8 cellular contexts compared by ENCODE assay signal in genomic region chr9:134325813-134326753, GRCh38. TPM values are rescaled to one million over a fixed set of nuclear protein-coding genes. Genes with fewer than 3 reads are reported as not detected.
DNase-seq lines count a peak whose midpoint lies in the region; ATAC-seq, FAIRE-seq and TF ChIP-seq lines count a peak whose summit lies in the region.

Gene RXRA, plus strand, starts transcription at chr9:134326455. Its CDS starts 177 bp downstream, at chr9:134326632.

- no peaks in the 10 kb centered on the region for H3K36me3 Mint-ChIP-seq in activated T-cell treated with anti-CD3 and anti-CD28 coated beads, Interleukin-2, amount 50 U/mL, for 24 hours (ENCODE audit: low read depth)

- TF ChIP-seq CTCF in epithelial cell of proximal tubule (conservative IDR thresholded peaks at IDR 0.05; ENCODE audit: low read depth, low read length), result no peak

- H3K9me3 ChIP-seq in mononuclear cell (ENCODE audit: low read depth, low read length), result no peaks in the 10 kb centered on the region

- H3K9me3 Mint-ChIP-seq in activated T-cell treated with anti-CD3 and anti-CD28 coated beads, Interleukin-2, amount 50 U/mL, for 24 hours, result no peaks in the 10 kb centered on the region

- H3K4me3 ChIP-seq in epithelial cell of proximal tubule (ENCODE audit: low read depth, low read length) (peak within 1 kb of the TSS; percentile 85), mononuclear cell (ENCODE audit: low read length) (peak within 1 kb of the TSS; percentile 67)

- H3K4me3 Mint-ChIP-seq in activated T-cell treated with anti-CD3 and anti-CD28 coated beads, Interleukin-2, amount 50 U/mL, for 24 hours, result peak within 1 kb of the TSS; percentile 66

- FAIRE-seq in H54 (lab: Jason Lieb, UNC), result no peak

- H3K27me3 ChIP-seq in mononuclear cell (ENCODE audit: insufficient read depth, low read length), result no peaks in the 10 kb centered on the region

- H3K4me1 ChIP-seq in mononuclear cell (ENCODE audit: insufficient read depth, low read length), result peaks cover 51% of the 10 kb centered on the region

- DNase-seq in AG20443 (ENCODE audit: low spot score) (peak; percentile 96), H54 (ENCODE audit: insufficient read length, low spot score) (peak; percentile 98), NOMO-1 (lab: John Stamatoyannopoulos, UW; ENCODE audit: unreplicated experiment in 2 of 2) (peak; percentile 65 to 89), epithelial cell of proximal tubule (ENCODE audit: low read depth) (no peak)
- peak; percentile 68 for DNase-seq in activated T-cell treated with anti-CD3 and anti-CD28 coated beads, Interleukin-2, amount 50 U/mL, for 24 hours
- peak; percentile 35 to 60 for DNase-seq in stimulated activated CD8-positive, alpha-beta memory T cell treated with anti-CD3 and anti-CD28 coated beads, Interleukin-4, amount 100 ng/mL, for 4 hours (ENCODE audit: low read depth in 2 of 2, low spot score in 1 of 2)

- peaks cover 21% of the 10 kb centered on the region for H3K27me3 Mint-ChIP-seq in activated T-cell treated with anti-CD3 and anti-CD28 coated beads, Interleukin-2, amount 50 U/mL, for 24 hours

- H3K4me1 Mint-ChIP-seq in activated T-cell treated with anti-CD3 and anti-CD28 coated beads, Interleukin-2, amount 50 U/mL, for 24 hours (ENCODE audit: low read depth), result peaks cover 10% of the 10 kb centered on the region

- no peak for ATAC-seq in HG02840 (IDR thresholded peaks at IDR 0.05; ENCODE audit: low FRiP score, unreplicated experiment)

- no peak within 1 kb of the TSS for H3K27ac Mint-ChIP-seq in activated T-cell treated with anti-CD3 and anti-CD28 coated beads, Interleukin-2, amount 50 U/mL, for 24 hours

- peak; percentile 52; the same call in 1 of the 2 replicates for TF ChIP-seq POLR2A in H54 (IDR thresholded peaks at IDR 0.05; ENCODE audit: low read depth, low read length)

RNA-seq across cellular contexts. Expression of gene RXRA, which starts in this region (rescaled TPM):
- total RNA-seq in epithelial cell of proximal tubule (8.4 and 19.1 TPM in 2 replicates), mononuclear cell (11.2 TPM)
